9 cellular contexts compared by ENCODE assay signal in genomic region chr16:11100239-11100750, GRCh38.
DNase-seq lines count a peak whose midpoint lies in the region; ATAC-seq and TF ChIP-seq lines count a peak whose summit lies in the region.
"Had no signal": no experiment of that assay in that cellular context is flagged by ENCODE, and none has a peak within 500 bp of the region (broad histone marks: within the 10 kb centered on the region; RNA-seq: fewer than 3 reads in every experiment).

No MANE protein-coding gene starts in this region.

- H3K27ac Mint-ChIP-seq in activated T-helper 17 cell treated with anti-CD3 and anti-CD28 coated beads, Interleukin-2, amount 50 U/mL, for 72 hours, result peak overlapping the region; percentile 83

- peak overlapping the region; percentile 78 for H3K27ac ChIP-seq in hepatocyte
- H3K27ac ChIP-seq: C4-2B had no signal

- peaks cover 30% of the 10 kb centered on the region for H3K4me1 Mint-ChIP-seq in activated T-helper 17 cell treated with anti-CD3 and anti-CD28 coated beads, Interleukin-2, amount 50 U/mL, for 72 hours

- TF ChIP-seq CTCF in hepatocyte (IDR thresholded peaks at IDR 0.05; ENCODE audit: poor library complexity), result no peak

- H3K9me2 ChIP-seq in hepatocyte (replicated peaks; ENCODE audit: insufficient read depth), result no peaks in the 10 kb centered on the region

- H3K4me3 ChIP-seq in hepatocyte, result no peak overlapping the region

- no peaks in the 10 kb centered on the region for H3K9me3 Mint-ChIP-seq in activated T-helper 17 cell treated with anti-CD3 and anti-CD28 coated beads, Interleukin-2, amount 50 U/mL, for 72 hours

- H2AFZ ChIP-seq in hepatocyte, result no peak overlapping the region

- peak; percentile 57 for ATAC-seq in HG03432 (IDR thresholded peaks at IDR 0.05; ENCODE audit: unreplicated experiment)
- ATAC-seq in activated T-helper 17 cell treated with anti-CD3 and anti-CD28 coated beads, Interleukin-2, amount 50 U/mL, for 72 hours (replicated peaks), result peak; percentile 83
- ATAC-seq in GM21367 (IDR thresholded peaks at IDR 0.05; ENCODE audit: unreplicated experiment), result no peak

- no peak overlapping the region for H3K4me2 ChIP-seq in hepatocyte

- H3K36me3 Mint-ChIP-seq in activated T-helper 17 cell treated with anti-CD3 and anti-CD28 coated beads, Interleukin-2, amount 50 U/mL, for 72 hours (ENCODE audit: low read depth), result peaks cover under 1% of the 10 kb centered on the region

- H3K4me1 ChIP-seq in hepatocyte (ENCODE audit: insufficient read depth), result peaks cover 44% of the 10 kb centered on the region

- no peaks in the 10 kb centered on the region for H4K20me1 ChIP-seq in hepatocyte (ENCODE audit: insufficient read depth, poor library complexity, severe bottlenecking)

- H3K79me2 ChIP-seq in hepatocyte, result no peaks in the 10 kb centered on the region

- H3K36me3 ChIP-seq in hepatocyte (replicated peaks; ENCODE audit: insufficient read depth, low read depth), result no peaks in the 10 kb centered on the region

- no peaks in the 10 kb centered on the region for H3K27me3 Mint-ChIP-seq in activated T-helper 17 cell treated with anti-CD3 and anti-CD28 coated beads, Interleukin-2, amount 50 U/mL, for 72 hours

- WGBS in hepatocyte (ENCODE audit: low lambda C conversion rate, missing lambda C conversion rate), result 53% methylated on average over 6 of the region's 6 CpGs

- peak; percentile 88 for DNase-seq in activated CD4-positive, alpha-beta T cell treated with anti-CD3 and anti-CD28 coated beads for 48 hours
- no peak for DNase-seq in activated CD4-positive, alpha-beta T cell treated with anti-CD3 and anti-CD28 coated beads, Interleukin-2, amount 50 U/mL, for 1 hour
- DNase-seq in hepatocyte (ENCODE audit: low spot score), result peak; percentile 55
- DNase-seq in stimulated activated CD4-positive, alpha-beta T cell treated with anti-CD3 and anti-CD28 coated beads, Interleukin-2, amount 100 ng/mL, for 24 hours, result peak; percentile 59 to 71
- DNase-seq in foreskin melanocyte, result no peak

- H3K4me3 Mint-ChIP-seq in activated T-helper 17 cell treated with anti-CD3 and anti-CD28 coated beads, Interleukin-2, amount 50 U/mL, for 72 hours, result peak overlapping the region; percentile 58

- H3K9me3 ChIP-seq in hepatocyte (ENCODE audit: low read depth), result no peaks in the 10 kb centered on the region

- no peaks in the 10 kb centered on the region for H3K27me3 ChIP-seq in hepatocyte

Comparison
In these comparisons a context has a peak if more than half of its experiments do, and no peak if none do; other contexts are left out.
1. DNase-seq: peak in activated CD4-positive, alpha-beta T cell treated with anti-CD3 and anti-CD28 coated beads for 48 hours (single experiment), hepatocyte (single experiment) and stimulated activated CD4-positive, alpha-beta T cell treated with anti-CD3 and anti-CD28 coated beads, Interleukin-2, amount 100 ng/mL, for 24 hours (2 of 2); none in activated CD4-positive, alpha-beta T cell treated with anti-CD3 and anti-CD28 coated beads, Interleukin-2, amount 50 U/mL, for 1 hour (single experiment) and foreskin melanocyte (single experiment).